1 cellular context compared by ENCODE assay signal in the genomic region with DNA sequence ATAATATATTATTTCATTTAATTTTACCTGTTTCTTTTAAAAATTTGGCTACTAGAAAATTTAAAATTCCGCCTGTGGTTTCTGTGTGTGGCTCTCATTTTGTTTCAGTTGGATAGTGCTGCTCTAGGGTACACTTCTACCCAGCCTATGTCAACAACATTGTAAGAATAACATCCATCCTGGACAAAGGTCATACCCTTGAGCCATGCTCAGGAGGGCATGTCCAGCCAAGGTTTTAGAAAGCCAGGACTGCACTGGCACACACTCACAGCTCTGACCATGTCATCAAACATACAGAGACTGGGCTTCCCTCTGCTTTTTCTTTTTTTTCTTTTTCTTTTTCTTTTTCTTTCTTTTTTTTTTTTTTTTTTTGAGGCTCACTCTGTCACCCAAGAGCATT.
TF ChIP-seq lines count a peak whose summit lies in the region.

No MANE protein-coding gene starts in this region.

TF ChIP-seq in HepG2, 621 proteins besides CTCF, POLR2A, EP300 and RAD21 (continued from another document):
- TF ChIP-seq, protein P1, sequence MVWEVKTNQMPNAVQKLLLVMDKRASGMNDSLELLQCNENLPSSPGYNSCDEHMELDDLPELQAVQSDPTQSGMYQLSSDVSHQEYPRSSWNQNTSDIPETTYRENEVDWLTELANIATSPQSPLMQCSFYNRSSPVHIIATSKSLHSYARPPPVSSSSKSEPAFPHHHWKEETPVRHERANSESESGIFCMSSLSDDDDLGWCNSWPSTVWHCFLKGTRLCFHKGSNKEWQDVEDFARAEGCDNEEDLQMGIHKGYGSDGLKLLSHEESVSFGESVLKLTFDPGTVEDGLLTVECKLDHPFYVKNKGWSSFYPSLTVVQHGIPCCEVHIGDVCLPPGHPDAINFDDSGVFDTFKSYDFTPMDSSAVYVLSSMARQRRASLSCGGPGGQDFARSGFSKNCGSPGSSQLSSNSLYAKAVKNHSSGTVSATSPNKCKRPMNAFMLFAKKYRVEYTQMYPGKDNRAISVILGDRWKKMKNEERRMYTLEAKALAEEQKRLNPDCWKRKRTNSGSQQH (CRISPR knock-in tag; IDR thresholded peaks at IDR 0.05; ENCODE audit: low read depth), result no peak
- TF ChIP-seq FOXK1 (CRISPR knock-in tag; IDR thresholded peaks at IDR 0.05; ENCODE audit: borderline replicate concordance, low read depth) (peak; percentile 31; the same call in 1 of the 2 replicates), AGO1 (IDR thresholded peaks at IDR 0.05; ENCODE audit: low read depth, low read length, poor library complexity, severe bottlenecking) (no peak), ZMYM2 (CRISPR knock-in tag; IDR thresholded peaks at IDR 0.05) (no peak), KDM6A (CRISPR knock-in tag; IDR thresholded peaks at IDR 0.05; ENCODE audit: low read depth) (peak; percentile 44; the same call in 1 of the 2 replicates), FOSL2 (CRISPR knock-in tag; IDR thresholded peaks at IDR 0.05) (no peak), HNRNPL (IDR thresholded peaks at IDR 0.05; ENCODE audit: low read depth, low read length) (0 out of 2 replicates have a peak, but pooled peaks have one; percentile 59), ZNF44 (CRISPR knock-in tag; IDR thresholded peaks at IDR 0.05) (no peak), ZNF644 (CRISPR knock-in tag; IDR thresholded peaks at IDR 0.05; ENCODE audit: low read depth) (0 out of 2 replicates have a peak, but pooled peaks have one; percentile 28), KLF6 (CRISPR knock-in tag; IDR thresholded peaks at IDR 0.05) (no peak), KDM5A (IDR thresholded peaks at IDR 0.05; ENCODE audit: borderline replicate concordance, low read length) (no peak), JUNB (CRISPR knock-in tag; IDR thresholded peaks at IDR 0.05; ENCODE audit: borderline replicate concordance) (no peak), YEATS4 (CRISPR knock-in tag; IDR thresholded peaks at IDR 0.05; ENCODE audit: borderline replicate concordance) (no peak), RFX1 (IDR thresholded peaks at IDR 0.05) (no peak), NFAT5 (CRISPR knock-in tag; IDR thresholded peaks at IDR 0.05) (no peak), ELF3 (CRISPR knock-in tag; IDR thresholded peaks at IDR 0.05) (0 out of 2 replicates have a peak, but pooled peaks have one; percentile 18)
